ENCODE assay signal across 25 cellular contexts in the genomic region with DNA sequence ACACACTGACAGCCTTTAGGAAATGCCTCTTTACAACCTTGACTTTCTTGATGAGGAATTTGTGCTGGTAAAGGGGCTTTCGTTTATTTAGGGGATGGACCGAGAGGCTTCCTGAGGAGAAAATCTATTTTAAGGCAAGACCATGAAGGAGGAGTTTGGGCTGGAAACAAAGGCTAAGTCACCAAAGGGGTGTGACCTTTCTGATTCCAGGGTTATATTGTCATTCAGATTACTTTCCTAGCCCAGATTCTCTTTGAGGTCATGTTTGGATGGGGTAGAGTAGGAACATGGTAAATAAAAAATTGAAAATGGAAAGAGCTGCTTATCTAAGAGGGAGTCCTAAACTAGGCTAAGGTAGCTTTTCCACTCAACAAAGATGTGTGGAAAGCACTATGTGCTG.
DNase-seq lines count a peak whose midpoint lies in the region; ATAC-seq and TF ChIP-seq lines count a peak whose summit lies in the region.
"Had no signal": no experiment of that assay in that cellular context is flagged by ENCODE, and none has a peak within 500 bp of the region (broad histone marks: within the 10 kb centered on the region; RNA-seq: fewer than 3 reads in every experiment).

No MANE protein-coding gene starts in this region.

- POLR2A ChIA-PET in MCF 10A (lab: Yijun Ruan, JAX) = interaction anchor here (0.7 to 1.8 kb wide), 6 partner anchors 15 to 79 kb away, joined by 3 to 6 read pairs (median 3); no protein-coding TSS in a partner anchor
- POLR2A ChIA-PET in T-cell (lab: Charles Lee) = no interaction called here

- ATAC-seq in mucosa of descending colon = peak; percentile 57
- no peak for ATAC-seq in T-cell (replicated peaks in 1 of 4)
- ATAC-seq: activated naive CD8-positive, alpha-beta T cell treated with anti-CD3 and anti-CD28 coated beads, Interleukin-2, amount 50 U/mL, for 24 hours had no signal

- H3K27ac ChIP-seq in breast epithelium (no peak overlapping the region), tibial artery (peak overlapping the region; percentile 53 to 67)
- H3K27ac ChIP-seq: 22Rv1, brain microvascular endothelial cell had no signal

- DNase-seq in MCF 10A (ENCODE audit: unreplicated experiment) = no peak
- DNase-seq in breast epithelium (ENCODE audit: low spot score in 2 of 2) = no peak
- peak; percentile 58 for DNase-seq in fibroblast of the aortic adventitia (ENCODE audit: low read depth)
- no peak for DNase-seq in mucosa of descending colon
- no peak for DNase-seq in tibial artery
- DNase-seq in T-cell = no peak
- no peak for DNase-seq in NCI-H146 treated with DMSO at 0.1 percent for 48 hours (lab: John Stamatoyannopoulos, UW; ENCODE audit: unreplicated experiment)
- DNase-seq in inferior parietal cortex (ENCODE audit: extremely low spot score) = no peak
- DNase-seq: activated CD4-positive, alpha-beta T cell treated with anti-CD3 and anti-CD28 coated beads, Interleukin-2, amount 10 ng/mL, durations not matched to agents 24 days and 14 days; activated CD8-positive, alpha-beta memory T cell treated with anti-CD3 and anti-CD28 coated beads, Interleukin-2, amount 50 U/mL, for 4 hours; activated effector memory CD4-positive, alpha-beta T cell treated with Interleukin-2 at 50 U/mL for 16 hours; activated naive CD8-positive, alpha-beta T cell treated with anti-CD3 and anti-CD28 coated beads, Interleukin-2, amount 50 U/mL, for 24 hours; BE2C; brain microvascular endothelial cell; KBM-7; NCI-H187; NCI-H226; SHP77; small intestine; T-helper 1 cell had no signal

- no peak overlapping the region for H3K4me3 Mint-ChIP-seq in MCF 10A (ENCODE audit: unreplicated experiment)
- H3K4me3 Mint-ChIP-seq in T-cell = no peak overlapping the region
- H3K4me3 Mint-ChIP-seq: activated CD4-positive, alpha-beta T cell treated with anti-CD3 and anti-CD28 coated beads, Interleukin-2, amount 10 ng/mL, durations not matched to agents 24 days and 14 days; activated naive CD8-positive, alpha-beta T cell treated with anti-CD3 and anti-CD28 coated beads, Interleukin-2, amount 50 U/mL, for 24 hours; nephron; stimulated activated naive CD8-positive, alpha-beta T cell treated with anti-CD3 and anti-CD28 coated beads, Interleukin-15, Interleukin-2, amounts not matched to agents 100 ng/mL and 50 ng/mL, for 24 hours had no signal

- H3K36me3 ChIP-seq in breast epithelium (no peaks in the 10 kb centered on the region), mucosa of descending colon (ENCODE audit: low read depth) (no peaks in the 10 kb centered on the region), tibial artery (no peaks in the 10 kb centered on the region)
- H3K36me3 ChIP-seq: BE2C, brain microvascular endothelial cell had no signal

- intact Hi-C loops in MCF 10A (cut with micrococcal nuclease) = no loop called here
- intact Hi-C loops in breast epithelium (cut with DNase I; ENCODE audit: low total_unique reads) = no loop called here
- intact Hi-C loops in mucosa of descending colon (cut with DNase I, micrococcal nuclease) = no loop called here
- intact Hi-C loops in tibial artery (cut with DNase I; ENCODE audit: low total_unique reads) = no loop called here

- peaks cover 17% of the 10 kb centered on the region for H3K4me1 Mint-ChIP-seq in MCF 10A (ENCODE audit: insufficient read depth, unreplicated experiment)
- no peaks in the 10 kb centered on the region for H3K4me1 Mint-ChIP-seq in T-cell
- H3K4me1 Mint-ChIP-seq: activated CD4-positive, alpha-beta T cell treated with anti-CD3 and anti-CD28 coated beads, Interleukin-2, amount 10 ng/mL, durations not matched to agents 24 days and 14 days; activated naive CD8-positive, alpha-beta T cell treated with anti-CD3 and anti-CD28 coated beads, Interleukin-2, amount 50 U/mL, for 24 hours; nephron had no signal

- H3K9me3 ChIP-seq in breast epithelium (peaks cover 0 to 10% of the 10 kb centered on the region in 2 donors), mucosa of descending colon (peaks cover 8% of the 10 kb centered on the region), tibial artery (peaks cover 0 to 6% (median 0%) of the 10 kb centered on the region in 3 donors)
- H3K9me3 ChIP-seq: BE2C had no signal

- no peak for TF ChIP-seq POLR2A in breast epithelium (IDR thresholded peaks at IDR 0.05)

- H3K27me3 ChIP-seq in breast epithelium (no peaks in the 10 kb centered on the region), tibial artery (no peaks in the 10 kb centered on the region)
- H3K27me3 ChIP-seq: BE2C, brain microvascular endothelial cell had no signal

- TF ChIP-seq CTCF in MCF 10A (IDR thresholded peaks at IDR 0.05; ENCODE audit: unreplicated experiment) (no peak), breast epithelium (IDR thresholded peaks at IDR 0.05) (no peak), fibroblast of the aortic adventitia (IDR thresholded peaks at IDR 0.05; ENCODE audit: insufficient read depth, low read length) (no peak), mucosa of descending colon (IDR thresholded peaks at IDR 0.05) (no peak), tibial artery (IDR thresholded peaks at IDR 0.05) (no peak)

- no TSS peak for BruUV-seq in MCF 10A (replicated peaks; lab: Mats Ljungman, UMichigan)

- H3K36me3 Mint-ChIP-seq in MCF 10A (ENCODE audit: insufficient read depth, unreplicated experiment) = no peaks in the 10 kb centered on the region
- no peaks in the 10 kb centered on the region for H3K36me3 Mint-ChIP-seq in T-cell

- CTCF ChIA-PET in MCF 10A (lab: Yijun Ruan, JAX) (interaction anchor here (0.5 to 1.9 kb wide), 4 partner anchors 15 to 66 kb away, joined by 3 to 7 read pairs (median 3); no protein-coding TSS in a partner anchor), T-cell (lab: Charles Lee) (interaction anchor here in 1 of 2 donors (0.7 to 1.0 kb wide), 2 partner anchors 97 to 1903 kb away, joined by 3 read pairs; no protein-coding TSS in a partner anchor)

- H3K9me3 Mint-ChIP-seq in MCF 10A (ENCODE audit: unreplicated experiment) (no peaks in the 10 kb centered on the region), T-cell (peaks cover 3 to 6% (median 3%) of the 10 kb centered on the region in 3 donors)
- H3K9me3 Mint-ChIP-seq: activated CD4-positive, alpha-beta T cell treated with anti-CD3 and anti-CD28 coated beads, Interleukin-2, amount 10 ng/mL, durations not matched to agents 24 days and 14 days; stimulated activated naive CD8-positive, alpha-beta T cell treated with anti-CD3 and anti-CD28 coated beads, Interleukin-15, Interleukin-2, amounts not matched to agents 100 ng/mL and 50 ng/mL, for 24 hours had no signal

- H3K4me1 ChIP-seq in breast epithelium = no peaks in the 10 kb centered on the region
- H3K4me1 ChIP-seq in mucosa of descending colon (ENCODE audit: low read depth) = no peaks in the 10 kb centered on the region
- H3K4me1 ChIP-seq in tibial artery = peaks cover 0 to 35% (median 23%) of the 10 kb centered on the region in 4 donors
- H3K4me1 ChIP-seq: BE2C had no signal

- H3K27me3 Mint-ChIP-seq in MCF 10A (ENCODE audit: insufficient read depth, unreplicated experiment) (no peaks in the 10 kb centered on the region), T-cell (peaks cover 3 to 5% of the 10 kb centered on the region in 2 donors)
- H3K27me3 Mint-ChIP-seq: activated CD4-positive, alpha-beta T cell treated with anti-CD3 and anti-CD28 coated beads, Interleukin-2, amount 10 ng/mL, durations not matched to agents 24 days and 14 days; activated naive CD8-positive, alpha-beta T cell treated with anti-CD3 and anti-CD28 coated beads, Interleukin-2, amount 50 U/mL, for 24 hours; progenitor cell of endocrine pancreas; stimulated activated naive CD8-positive, alpha-beta T cell treated with anti-CD3 and anti-CD28 coated beads, Interleukin-15, Interleukin-2, amounts not matched to agents 100 ng/mL and 50 ng/mL, for 24 hours had no signal

- no peak overlapping the region for H3K4me3 ChIP-seq in breast epithelium
- H3K4me3 ChIP-seq in fibroblast of the aortic adventitia (ENCODE audit: low read depth, low read length) = no peak overlapping the region
- no peak overlapping the region for H3K4me3 ChIP-seq in mucosa of descending colon
- no peak overlapping the region for H3K4me3 ChIP-seq in tibial artery
- H3K4me3 ChIP-seq: coronary artery had no signal

- H3K27ac Mint-ChIP-seq in MCF 10A (ENCODE audit: low read depth, unreplicated experiment) (peak overlapping the region; percentile 8), T-cell (no peak overlapping the region)
- H3K27ac Mint-ChIP-seq: activated CD4-positive, alpha-beta T cell treated with anti-CD3 and anti-CD28 coated beads, Interleukin-2, amount 10 ng/mL, durations not matched to agents 24 days and 14 days; activated naive CD8-positive, alpha-beta T cell treated with anti-CD3 and anti-CD28 coated beads, Interleukin-2, amount 50 U/mL, for 24 hours; nephron; stimulated activated naive CD8-positive, alpha-beta T cell treated with anti-CD3 and anti-CD28 coated beads, Interleukin-15, Interleukin-2, amounts not matched to agents 100 ng/mL and 50 ng/mL, for 24 hours had no signal

Comparison
In these comparisons a context has a peak if more than half of its experiments do, and no peak if none do; other contexts are left out.
1. H3K27ac ChIP-seq: peak in tibial artery (2 of 2); none in breast epithelium (0 of 2).